10 cellular contexts compared by ENCODE assay signal in the genomic region with DNA sequence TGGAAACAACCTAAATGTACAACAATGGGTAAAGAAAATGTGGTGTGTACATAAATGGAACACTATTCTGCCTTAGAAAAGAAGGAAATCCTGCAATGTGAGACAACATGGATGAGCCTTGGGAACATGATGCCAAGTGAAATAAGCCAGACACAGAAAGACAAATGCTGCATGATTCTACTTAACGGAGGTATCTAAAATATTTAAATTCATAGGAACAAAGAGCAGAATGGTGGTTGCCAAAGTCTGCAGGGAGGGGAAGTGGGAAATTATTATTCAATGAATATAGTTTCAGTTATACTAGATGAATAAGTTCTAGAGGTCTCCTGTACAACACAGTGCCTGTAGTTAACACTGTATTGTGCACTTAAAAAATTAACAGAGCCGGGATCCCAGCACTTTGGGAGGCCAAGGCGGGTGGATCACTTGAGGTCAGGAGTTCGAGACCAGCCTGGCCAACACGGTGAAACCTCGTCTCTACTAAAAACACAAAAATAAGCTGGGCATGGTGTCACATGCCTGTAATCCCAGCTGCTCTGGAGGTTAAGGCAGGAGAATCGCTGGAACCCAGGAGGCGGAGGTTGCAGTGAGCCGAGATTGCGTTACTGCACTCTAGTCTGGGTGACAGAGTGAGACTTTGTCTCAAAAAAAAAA.
"Had no signal": no experiment of that assay in that cellular context is flagged by ENCODE, and none has a peak within 500 bp of the region (broad histone marks: within the 10 kb centered on the region; RNA-seq: fewer than 3 reads in every experiment).

No MANE protein-coding gene starts in this region.

- H3K4me3 Mint-ChIP-seq: dendritic cell treated with granulocyte-macrophage colony-stimulating factor and Interleukin-4, amounts not matched to agents 40 ng/mL and 50 ng/mL, for 4 days; neural crest cell; T-helper 2 cell treated with Interferon-gamma antibody and Interleukin-4, amounts not matched to agents 5 μg/mL and 100 μg/mL, for 36 hours had no signal

- DNase-seq: amniotic stem cell; brain microvascular endothelial cell; hippocampal formation; SHP77 treated with DMSO at 0.1 percent for 48 hours; stimulated activated CD4-positive, alpha-beta T cell treated with anti-CD3 and anti-CD28 coated beads, Interleukin-2, amount 100 ng/mL, for 48 hours; tibial artery had no signal

- H3K27ac ChIP-seq: brain microvascular endothelial cell, tibial artery had no signal

- H3K9me3 ChIP-seq: tibial artery had no signal

- ATAC-seq: esophagus mucosa had no signal

- H3K27ac Mint-ChIP-seq: dendritic cell treated with granulocyte-macrophage colony-stimulating factor and Interleukin-4, amounts not matched to agents 40 ng/mL and 50 ng/mL, for 4 days; T-helper 2 cell treated with Interferon-gamma antibody and Interleukin-4, amounts not matched to agents 5 μg/mL and 100 μg/mL, for 36 hours had no signal

- H3K9me3 Mint-ChIP-seq: T-helper 2 cell treated with Interferon-gamma antibody and Interleukin-4, amounts not matched to agents 5 μg/mL and 100 μg/mL, for 36 hours had no signal

- H3K36me3 ChIP-seq: brain microvascular endothelial cell, tibial artery had no signal

- H3K27me3 ChIP-seq: brain microvascular endothelial cell, tibial artery had no signal

- H3K4me3 ChIP-seq: tibial artery had no signal
